ENCODE assay signal across 12 cellular contexts in the genomic region with DNA sequence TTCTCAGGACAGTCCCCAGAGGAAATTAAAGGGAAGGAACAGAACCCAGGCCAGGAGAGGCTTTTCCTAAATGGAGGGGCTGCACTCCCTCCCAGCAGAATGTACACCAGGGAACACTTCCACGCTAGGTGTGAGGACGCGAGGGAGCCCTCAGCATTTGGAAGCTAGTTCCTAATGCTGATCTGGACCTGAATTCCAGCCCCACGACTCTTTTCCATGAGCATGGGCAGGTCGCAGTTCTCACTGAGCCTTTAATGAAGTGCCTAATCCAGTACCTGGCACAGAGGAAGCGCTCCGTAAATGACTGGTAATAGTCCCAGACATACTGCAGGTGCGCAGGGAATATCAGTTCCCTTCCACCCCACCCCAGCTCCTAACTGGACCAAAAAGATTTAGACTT. TPM values are rescaled to one million over a fixed set of nuclear protein-coding genes. Genes with fewer than 3 reads are reported as not detected.
DNase-seq lines count a peak whose midpoint lies in the region; ATAC-seq, FAIRE-seq and TF ChIP-seq lines count a peak whose summit lies in the region.
"Had no signal": no experiment of that assay in that cellular context is flagged by ENCODE, and none has a peak within 500 bp of the region (broad histone marks: within the 10 kb centered on the region; RNA-seq: fewer than 3 reads in every experiment).

No MANE protein-coding gene starts in this region.

- POLR2A ChIA-PET in CD8-positive, alpha-beta memory T cell (lab: Charles Lee) = no interaction called here
- POLR2A ChIA-PET in K562 (lab: Yijun Ruan, JAX) = interaction anchor here (0.6 to 2.0 kb wide), 4 partner anchors 8 to 66 kb away, joined by 3 to 10 read pairs (median 4); no protein-coding TSS in a partner anchor
- POLR2A ChIA-PET in naive thymus-derived CD8-positive, alpha-beta T cell (lab: Charles Lee) = interaction anchor here (1.2 kb wide), 1 partner anchor 218 kb away, joined by 3 read pairs; no protein-coding TSS in a partner anchor

- H3K4me3 Mint-ChIP-seq in CD8-positive, alpha-beta memory T cell = peak overlapping the region in 6 of 7 donors; percentile 26 to 83 (median 51)
- H3K4me3 Mint-ChIP-seq in GM23338 = peak overlapping the region; percentile 59
- H3K4me3 Mint-ChIP-seq in naive thymus-derived CD8-positive, alpha-beta T cell = peak overlapping the region; percentile 45 to 91 (median 65)

- no peak for FAIRE-seq in K562 (lab: Jason Lieb, UNC)

- H3K9ac ChIP-seq in K562 (ENCODE audit: insufficient read depth in 1 of 2, low read depth in 2 of 2, low read length in 2 of 2) = no peak overlapping the region; a peak in 1 of 4 replicates

- TF ChIP-seq RAD21 in K562 (CRISPR knock-in tag; conservative IDR thresholded peaks at IDR 0.05 in 1 of 2, IDR thresholded peaks at IDR 0.05 in 1 of 2) = no peak

- 71% methylated on average over 8 of the region's 8 CpGs for WGBS in K562 (ENCODE audit: insufficient coverage, low coverage, missing lambda C conversion rate)

- in situ Hi-C loops in K562 (cut with MboI) = no loop called here

- peaks cover 7% of the 10 kb centered on the region for H3K27me3 ChIP-seq in CD8-positive, alpha-beta memory T cell (ENCODE audit: insufficient read depth, low read length, poor library complexity, severe bottlenecking)
- H3K27me3 ChIP-seq in GM23338 (ENCODE audit: insufficient read depth) = peaks cover 55% of the 10 kb centered on the region
- peaks cover 0 to 14% of the 10 kb centered on the region in 2 experiments; a peak in 3 of 5 replicates for H3K27me3 ChIP-seq in K562 (ENCODE audit: control insufficient read depth in 2 of 2, insufficient read depth in 2 of 2, low read length in 2 of 2)

- H3F3A ChIP-seq in GM23338 (replicated peaks; ENCODE audit: low read depth) = 0 out of 2 replicates have a peak, but pooled peaks cover 2% of the 10 kb centered on the region

- TF ChIP-seq CTCF in GM23338 (conservative IDR thresholded peaks at IDR 0.05; ENCODE audit: low read depth in 2 of 2) (no peak), K562 (IDR thresholded peaks at IDR 0.05 in 2 of 3, conservative IDR thresholded peaks at IDR 0.05 in 1 of 3; ENCODE audit: insufficient read depth in 2 of 3, low read depth in 1 of 3, low read length in 3 of 3) (no peak), GM20000 (IDR thresholded peaks at IDR 0.05; ENCODE audit: extremely low read depth, missing control alignments) (no peak)

- no peak for TF ChIP-seq POLR2A in K562 (conservative IDR thresholded peaks at IDR 0.05)

- peak overlapping the region; percentile 83; the same call in 1 of the 2 replicates for H3K4me2 ChIP-seq in GM23338
- peak overlapping the region; percentile 81; the same call in 1 of the 2 replicates for H3K4me2 ChIP-seq in K562 (ENCODE audit: insufficient read depth, low read length)

- H4K20me1 ChIP-seq in GM23338 (replicated peaks; ENCODE audit: insufficient read depth) = no peaks in the 10 kb centered on the region
- no peaks in the 10 kb centered on the region for H4K20me1 ChIP-seq in K562 (replicated peaks; ENCODE audit: control insufficient read depth, insufficient read depth, low read length)

- peaks cover 4% of the 10 kb centered on the region for H3K4me1 ChIP-seq in CD8-positive, alpha-beta memory T cell (ENCODE audit: insufficient read depth, low read length)
- H3K4me1 ChIP-seq in GM23338 (ENCODE audit: insufficient read depth) = peaks cover 4% of the 10 kb centered on the region; the same call in 1 of the 2 replicates
- H3K4me1 ChIP-seq in K562 (replicated peaks in 1 of 2; ENCODE audit: control insufficient read depth in 2 of 2, insufficient read depth in 2 of 2, low read length in 2 of 2) = peaks cover 32 to 45% of the 10 kb centered on the region in 2 experiments

- peaks cover 10 to 28% (median 13%) of the 10 kb centered on the region in 3 donors for H3K4me1 Mint-ChIP-seq in CD8-positive, alpha-beta memory T cell
- peaks cover 27% of the 10 kb centered on the region for H3K4me1 Mint-ChIP-seq in GM23338
- H3K4me1 Mint-ChIP-seq in naive thymus-derived CD8-positive, alpha-beta T cell = peaks cover 9 to 74% (median 22%) of the 10 kb centered on the region in 4 donors

- no peak for DNase-seq in CD8-positive, alpha-beta memory T cell
- no peak for DNase-seq in GM23338 (ENCODE audit: low spot score)
- DNase-seq in K562 (ENCODE audit: extremely low read depth in 1 of 4, low spot score in 3 of 4) = no peak
- no peak for DNase-seq in naive thymus-derived CD8-positive, alpha-beta T cell
- DNase-seq in AML-193 (lab: John Stamatoyannopoulos, UW) = no peak
- DNase-seq in GM20000 (ENCODE audit: low spot score) = no peak
- DNase-seq in DMS53 treated with DMSO at 0.1 percent for 48 hours (lab: John Stamatoyannopoulos, UW; ENCODE audit: unreplicated experiment) = no peak
- DNase-seq: DND-41, foreskin fibroblast had no signal

- H3K79me2 ChIP-seq in GM23338 (replicated peaks; ENCODE audit: insufficient read depth) (no peaks in the 10 kb centered on the region), K562 (ENCODE audit: control insufficient read depth, insufficient read depth, low read length) (no peaks in the 10 kb centered on the region)

- H3K27ac Mint-ChIP-seq in CD8-positive, alpha-beta memory T cell = no peak overlapping the region
- no peak overlapping the region for H3K27ac Mint-ChIP-seq in GM23338
- H3K27ac Mint-ChIP-seq in naive thymus-derived CD8-positive, alpha-beta T cell = peak overlapping the region in 3 of 10 donors; percentile 3 to 60 (median 33)

- no peaks in the 10 kb centered on the region for H3K9me3 ChIP-seq in CD8-positive, alpha-beta memory T cell (ENCODE audit: low read length)
- H3K9me3 ChIP-seq in K562 (replicated peaks; ENCODE audit: control insufficient read depth, insufficient read depth, low read depth, low read length) = no peaks in the 10 kb centered on the region

- no TSS peak for BruUV-seq in K562 (replicated peaks; lab: Mats Ljungman, UMichigan)

- H3K27me3 Mint-ChIP-seq in CD8-positive, alpha-beta memory T cell = peaks cover 12 to 36% of the 10 kb centered on the region in 2 donors
- peaks cover 36% of the 10 kb centered on the region for H3K27me3 Mint-ChIP-seq in GM23338 (ENCODE audit: insufficient read depth, low read depth, poor library complexity)
- peaks cover 8 to 39% (median 27%) of the 10 kb centered on the region in 5 donors for H3K27me3 Mint-ChIP-seq in naive thymus-derived CD8-positive, alpha-beta T cell

- H2AFZ ChIP-seq in GM23338 (no peak overlapping the region), K562 (ENCODE audit: low read depth, low read length) (no peak overlapping the region)

- no peak for TF ChIP-seq EP300 in K562 (IDR thresholded peaks at IDR 0.05; ENCODE audit: low read length)

- peaks cover 0 to 2% (median 0%) of the 10 kb centered on the region in 5 donors for H3K9me3 Mint-ChIP-seq in CD8-positive, alpha-beta memory T cell
- H3K9me3 Mint-ChIP-seq in GM23338 = peaks cover 4% of the 10 kb centered on the region; the same call in 2 of the 3 replicates
- no peaks in the 10 kb centered on the region for H3K9me3 Mint-ChIP-seq in naive thymus-derived CD8-positive, alpha-beta T cell

- intact Hi-C loops in K562 (cut with micrococcal nuclease) = loop anchor here (5.0 to 10.0 kb wide), 2 partner anchors 37 to 120 kb away; no protein-coding TSS in a partner anchor

- no peaks in the 10 kb centered on the region for H3K36me3 Mint-ChIP-seq in CD8-positive, alpha-beta memory T cell
- no peaks in the 10 kb centered on the region; the same call in 2 of the 3 replicates for H3K36me3 Mint-ChIP-seq in GM23338 (ENCODE audit: low read depth)
- H3K36me3 Mint-ChIP-seq in naive thymus-derived CD8-positive, alpha-beta T cell = no peaks in the 10 kb centered on the region

- ATAC-seq in GM23338 = no peak
- no peak for ATAC-seq in K562
- no peak for ATAC-seq in naive thymus-derived CD8-positive, alpha-beta T cell
- ATAC-seq in HG03469 (IDR thresholded peaks at IDR 0.05; ENCODE audit: unreplicated experiment) = no peak

- peak overlapping the region; percentile 35 for H3K27ac ChIP-seq in CD8-positive, alpha-beta memory T cell (ENCODE audit: low read depth, low read length)
- no peak overlapping the region for H3K27ac ChIP-seq in GM23338 (ENCODE audit: low read depth)
- no peak overlapping the region for H3K27ac ChIP-seq in K562 (ENCODE audit: extremely low read depth, low read depth, low read length)
- H3K27ac ChIP-seq: SK-N-MC had no signal

- CTCF ChIA-PET in CD8-positive, alpha-beta memory T cell (lab: Charles Lee) = no interaction called here
- CTCF ChIA-PET in K562 (lab: Yijun Ruan, JAX; ENCODE audit: low intra/inter-chr PET ratio) = no interaction called here

- no peak overlapping the region for H3K4me3 ChIP-seq in CD8-positive, alpha-beta memory T cell (ENCODE audit: low read length)
- H3K4me3 ChIP-seq in GM23338 (peak overlapping the region; percentile 68; the same call in 1 of the 2 replicates), K562 (no peak overlapping the region)
- H3K4me3 ChIP-seq: SK-N-MC had no signal

- H3K9me2 ChIP-seq in GM23338 (ENCODE audit: insufficient read depth) = no peaks in the 10 kb centered on the region

- H3K36me3 ChIP-seq in CD8-positive, alpha-beta memory T cell (ENCODE audit: insufficient read depth, low read length) = no peaks in the 10 kb centered on the region
- H3K36me3 ChIP-seq in GM23338 (ENCODE audit: insufficient read depth) = no peaks in the 10 kb centered on the region
- H3K36me3 ChIP-seq in K562 (ENCODE audit: control insufficient read depth, insufficient read depth, low read length) = no peaks in the 10 kb centered on the region

- H3K9me1 ChIP-seq in K562 (ENCODE audit: control insufficient read depth, insufficient read depth, low read length) = no peaks in the 10 kb centered on the region

RNA-seq across cellular contexts. Expression of a gene that starts 1.1 kb away (rescaled TPM):
- total RNA-seq in CD8-positive, alpha-beta memory T cell = under 1 TPM; 0.77 to 0.93 TPM
- polyA plus RNA-seq in CD8-positive, alpha-beta memory T cell = 3.0 TPM
- total RNA-seq in GM23338 (2014; rRNA removed; shearing (Covaris generic)) = 5.4 and 5.7 TPM in 2 replicates
- polyA plus RNA-seq in GM23338 (2016; fragmentation: Nextera tagmentation; extraction: Ambion mirVana) (2.8 and 3.7 TPM in 2 replicates), K562 (2011; rRNA removed) (0.74 and 6.5 TPM in 2 replicates), K562 (2014; fragmentation: Illumina TruSeq; extraction: Trizol) (1.4 and 1.5 TPM in 2 replicates), K562 (2014; fragmentation: Nextera tagmentation; extraction: Ambion mirVana) (under 1 TPM; 0.10 to 0.13 TPM), K562 (2014; rRNA removed) (1.6 and 2.4 TPM in 2 replicates)
- 3.5 and 4.3 TPM in 2 replicates for total RNA-seq in K562 (2011; cell fraction: chromatin; rRNA removed; ENCODE audit: low replicate concordance)
- 2.2 and 3.8 TPM in 2 replicates for total RNA-seq in K562 (2011; cell fraction: nucleolus; rRNA removed)
- 2.5 and 2.6 TPM in 2 replicates for total RNA-seq in K562 (2011; cell fraction: nucleoplasm; rRNA removed)
- total RNA-seq in K562 (2014; rRNA removed) (1.1 and 1.9 TPM in 2 replicates), K562 (2014; rRNA removed; fragmentation: Illumina TruSeq; extraction: Trizol) (0.51 and 0.73 TPM in 2 replicates), K562 (2015; rRNA removed; fragmentation: Illumina TruSeq; extraction: Trizol) (1.8 and 1.9 TPM in 2 replicates), K562 (2021) (0.92 and 2.0 TPM in 2 replicates)
- 0.61 and 3.8 TPM in 2 replicates for polyA plus RNA-seq in K562 (2011; cell fraction: cytosol; rRNA removed)
- 10.6 and 47.2 TPM in 2 replicates for polyA plus RNA-seq in K562 (2011; cell fraction: nucleus; rRNA removed)
- 4.9 and 23.7 TPM in 2 replicates for polyA plus RNA-seq in K562 (2012)
- polyA minus RNA-seq in K562 (2011; rRNA and poly(A)+ RNA removed) = 0.46 and 3.2 TPM in 2 replicates
- polyA minus RNA-seq in K562 (2011; cell fraction: cytosol; rRNA and poly(A)+ RNA removed) = 2.5 TPM in 1 of 2 replicates, not detected in the other
- polyA minus RNA-seq in K562 (2011; cell fraction: nucleus; rRNA and poly(A)+ RNA removed) = 2.0 and 18.2 TPM in 2 replicates
- total RNA-seq in naive thymus-derived CD8-positive, alpha-beta T cell = 10 to 100 TPM; 11.2 to 12.7 TPM
- polyA plus RNA-seq in naive thymus-derived CD8-positive, alpha-beta T cell = 1 to 10 TPM in 1 of 3 donors, under 1 TPM in 2; 0.29 to 1.8 (median 0.31) TPM

RNA-seq across cellular contexts. Expression of a gene that starts 59.7 kb away (rescaled TPM):
- total RNA-seq in CD8-positive, alpha-beta memory T cell = not detected
- 0.29 TPM for polyA plus RNA-seq in CD8-positive, alpha-beta memory T cell
- 0.12 TPM in 1 of 2 replicates, not detected in the other for total RNA-seq in GM23338 (2014; rRNA removed; shearing (Covaris generic))
- polyA plus RNA-seq in GM23338 (2016; fragmentation: Nextera tagmentation; extraction: Ambion mirVana) (0.09 and 0.21 TPM in 2 replicates), K562 (2011; rRNA removed) (0.06 and 0.08 TPM in 2 replicates), K562 (2014; fragmentation: Illumina TruSeq; extraction: Trizol) (0.06 TPM in 1 of 2 replicates, not detected in the other), K562 (2014; fragmentation: Nextera tagmentation; extraction: Ambion mirVana) (under 1 TPM; 0.03 to 0.10 TPM), K562 (2014; rRNA removed) (0.04 TPM in 1 of 2 replicates, not detected in the other)
- total RNA-seq in K562 (2011; cell fraction: chromatin; rRNA removed; ENCODE audit: low replicate concordance) = not detected in 2 replicates
- not detected in 2 replicates for total RNA-seq in K562 (2011; cell fraction: nucleolus; rRNA removed)
- total RNA-seq in K562 (2011; cell fraction: nucleoplasm; rRNA removed) = 0.22 TPM in 1 of 2 replicates, not detected in the other
- total RNA-seq in K562 (2014; rRNA removed) (not detected in 2 replicates), K562 (2014; rRNA removed; fragmentation: Illumina TruSeq; extraction: Trizol) (not detected in 2 replicates), K562 (2015; rRNA removed; fragmentation: Illumina TruSeq; extraction: Trizol) (0.11 TPM in 1 of 2 replicates, not detected in the other), K562 (2021) (0.07 and 0.13 TPM in 2 replicates)
- polyA plus RNA-seq in K562 (2011; cell fraction: cytosol; rRNA removed) = 0.01 and 0.19 TPM in 2 replicates
- polyA plus RNA-seq in K562 (2011; cell fraction: nucleus; rRNA removed) = 0.17 and 0.20 TPM in 2 replicates
- 0.12 and 0.17 TPM in 2 replicates for polyA plus RNA-seq in K562 (2012)
- polyA minus RNA-seq in K562 (2011; rRNA and poly(A)+ RNA removed) = not detected in 2 replicates
- not detected in 2 replicates for polyA minus RNA-seq in K562 (2011; cell fraction: cytosol; rRNA and poly(A)+ RNA removed)
- 0.13 TPM in 1 of 2 replicates, not detected in the other for polyA minus RNA-seq in K562 (2011; cell fraction: nucleus; rRNA and poly(A)+ RNA removed)
- total RNA-seq in naive thymus-derived CD8-positive, alpha-beta T cell = under 1 TPM in 1 of 2 experiments, not detected in 1; 0.29 TPM
- polyA plus RNA-seq in naive thymus-derived CD8-positive, alpha-beta T cell = under 1 TPM in 1 of 3 donors, not detected in 2; 0.15 TPM
- total RNA-seq: mesenteric fat pad had no signal
